Comparison of ENCODE assay signal across 8 cellular contexts in genomic region chr6:30716879-30717128, GRCh38.
DNase-seq lines count a peak whose midpoint lies in the region; ATAC-seq and TF ChIP-seq lines count a peak whose summit lies in the region.

No MANE protein-coding gene starts in this region.

- peaks cover 3% of the 10 kb centered on the region; the same call in 1 of the 2 replicates for H4K20me1 ChIP-seq in SU-DHL-6 (ENCODE audit: low read depth, low read length)

- H3K79me2 ChIP-seq in SU-DHL-6 (ENCODE audit: insufficient read depth, low read length): peaks cover 25% of the 10 kb centered on the region

- H3K4me3 ChIP-seq in GM08714 (ENCODE audit: low read length) (peak overlapping the region; percentile 83), SU-DHL-6 (ENCODE audit: insufficient read depth, low read length, poor library complexity, severe bottlenecking) (peak overlapping the region; percentile 52), fibroblast of mammary gland (ENCODE audit: control insufficient read depth, low read depth, low read length) (peak overlapping the region; percentile 82), rectal smooth muscle tissue (ENCODE audit: low read length) (peak overlapping the region; percentile 86)

- peaks cover 11% of the 10 kb centered on the region for H3K4me1 ChIP-seq in rectal smooth muscle tissue (ENCODE audit: control insufficient read depth, insufficient read depth, low read length)

- no peaks in the 10 kb centered on the region for H3K9me2 ChIP-seq in SU-DHL-6 (replicated peaks; ENCODE audit: insufficient read depth, low read length)

- peak overlapping the region; percentile 57 for H3K9ac ChIP-seq in SU-DHL-6 (ENCODE audit: low read length)
- peak overlapping the region; percentile 72 for H3K9ac ChIP-seq in rectal smooth muscle tissue (ENCODE audit: low read length)

- H3F3A ChIP-seq in SU-DHL-6 (ENCODE audit: insufficient read depth): peaks cover 56% of the 10 kb centered on the region

- peaks cover 14% of the 10 kb centered on the region for H3K36me3 ChIP-seq in SU-DHL-6 (ENCODE audit: low read length)
- peaks cover 7% of the 10 kb centered on the region for H3K36me3 ChIP-seq in rectal smooth muscle tissue (ENCODE audit: control insufficient read depth, insufficient read depth, low read length)

- ATAC-seq in GM21619 (IDR thresholded peaks at IDR 0.05; ENCODE audit: unreplicated experiment) (no peak), HG03280 (IDR thresholded peaks at IDR 0.05; ENCODE audit: unreplicated experiment) (no peak), GM19324 (IDR thresholded peaks at IDR 0.05; ENCODE audit: low FRiP score, unreplicated experiment) (no peak)

- peak overlapping the region; percentile 3 for H2AFZ ChIP-seq in SU-DHL-6 (ENCODE audit: low read depth, low read length, severe bottlenecking)

- peak overlapping the region; percentile 81 for H3K4me2 ChIP-seq in SU-DHL-6 (ENCODE audit: low read depth, low read length, poor library complexity, severe bottlenecking)

- TF ChIP-seq CTCF in SU-DHL-6 (IDR thresholded peaks at IDR 0.05; ENCODE audit: insufficient read depth, low read length, poor library complexity, severe bottlenecking): no peak
- no peak for TF ChIP-seq CTCF in fibroblast of mammary gland (conservative IDR thresholded peaks at IDR 0.05; ENCODE audit: control insufficient read depth, insufficient read depth, low read depth, low read length)

- DNase-seq in fibroblast of mammary gland (ENCODE audit: low read depth): no peak
- DNase-seq in cerebellar nuclear complex (lab: John Stamatoyannopoulos, UW): no peak

- H3K9me3 ChIP-seq in SU-DHL-6 (ENCODE audit: insufficient read depth, low read length): no peaks in the 10 kb centered on the region

- H3K27ac ChIP-seq in SU-DHL-6 (ENCODE audit: low read depth, low read length) (peak overlapping the region; percentile 83), rectal smooth muscle tissue (ENCODE audit: low read depth, low read length) (peak overlapping the region; percentile 97)

- no peaks in the 10 kb centered on the region for H3K27me3 ChIP-seq in SU-DHL-6 (ENCODE audit: low read length)
- no peaks in the 10 kb centered on the region for H3K27me3 ChIP-seq in rectal smooth muscle tissue (ENCODE audit: control insufficient read depth, insufficient read depth, low read length)
